Comparison of ENCODE assay signal across 15 cellular contexts in the genomic region with DNA sequence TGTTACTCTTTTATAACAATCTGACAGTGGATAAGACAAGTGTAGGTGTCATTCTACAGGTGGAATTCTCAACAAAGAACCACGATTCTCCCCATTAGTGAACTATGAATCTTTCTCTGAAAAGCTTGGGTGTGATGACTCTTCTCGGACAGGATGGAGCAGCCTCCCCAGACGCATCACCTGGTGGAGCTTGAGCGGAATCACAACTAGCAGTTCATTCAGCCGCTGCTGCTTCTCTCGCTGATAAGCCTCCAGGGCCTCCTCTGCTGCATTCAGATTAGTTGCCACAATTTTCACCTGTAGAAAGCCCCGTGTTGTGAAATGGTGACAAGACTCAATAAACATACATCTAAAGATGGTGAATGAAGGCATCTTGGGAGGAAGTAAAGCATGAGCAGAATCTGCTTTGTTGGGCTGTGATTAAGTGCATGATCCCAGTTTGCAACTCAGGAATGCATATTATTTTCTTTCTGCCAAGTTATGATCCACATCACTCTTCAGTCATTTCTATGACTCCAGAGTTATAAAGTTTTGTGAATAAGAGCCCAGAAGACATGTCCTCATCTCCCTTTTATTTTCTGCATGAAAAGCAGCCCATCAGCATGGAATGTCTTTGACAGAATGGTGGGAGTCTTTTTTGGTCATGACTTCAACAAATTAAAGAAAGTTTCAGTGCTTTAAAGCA.
"Had no signal": no experiment of that assay in that cellular context is flagged by ENCODE, and none has a peak within 500 bp of the region (broad histone marks: within the 10 kb centered on the region; RNA-seq: fewer than 3 reads in every experiment).

No MANE protein-coding gene starts in this region.

- H3K27ac ChIP-seq: left ventricle myocardium inferior, pancreas, transverse colon had no signal

- ATAC-seq: activated CD4-positive, CD25-positive, alpha-beta regulatory T cell treated with anti-CD3 and anti-CD28 coated beads, Interleukin-2, amount 50 U/mL, for 24 hours; activated naive CD4-positive, alpha-beta T cell treated with anti-CD3 and anti-CD28 coated beads, Interleukin-2, amount 50 U/mL, for 72 hours; esophagus mucosa; pancreas had no signal

- H3K9me3 ChIP-seq: left ventricle myocardium inferior, pancreas, transverse colon had no signal

- FAIRE-seq: endometrium, kidney, pancreas had no signal

- DNase-seq: activated CD4-positive, alpha-beta T cell treated with anti-CD3 and anti-CD28 coated beads, Interleukin-2, amount 50 U/mL, for 4 hours; activated effector memory CD4-positive, alpha-beta T cell treated with Interleukin-2 at 50 U/mL for 16 hours; activated T-cell treated with anti-CD3 and anti-CD28 coated beads, Interleukin-2, amount 50 U/mL, for 1 hour; dermis blood vessel endothelial cell; foreskin melanocyte; head of caudate nucleus; kidney; left ventricle myocardium inferior; nephron progenitor cell; pancreas; transverse colon had no signal

- H3K4me1 ChIP-seq: left ventricle myocardium inferior, pancreas, transverse colon had no signal

- H3K4me3 ChIP-seq: left ventricle myocardium inferior, pancreas, transverse colon had no signal

- H3K36me3 ChIP-seq: left ventricle myocardium inferior had no signal

- H3K27me3 ChIP-seq: pancreas, transverse colon had no signal
